In genomic region chr9:127020036-127020435, GRCh38 we compare ENCODE assay signal across 1 cellular context.
TF ChIP-seq lines count a peak whose summit lies in the region.

No MANE protein-coding gene starts in this region.

TF ChIP-seq in GM12878, 131 proteins besides CTCF, POLR2A, EP300 and RAD21 (continued from another document):
- no peak for TF ChIP-seq SMC3 (IDR thresholded peaks at IDR 0.05; ENCODE audit: borderline replicate concordance, low read length)
- no peak for TF ChIP-seq CHD2 (IDR thresholded peaks at IDR 0.05; ENCODE audit: borderline replicate concordance, low read depth, low read length)
- TF ChIP-seq EGR1 (IDR thresholded peaks at IDR 0.05; ENCODE audit: borderline replicate concordance in 1 of 2, low read depth in 2 of 2, low read length in 2 of 2), result no peak
- TF ChIP-seq ZNF687 (IDR thresholded peaks at IDR 0.05), result no peak
- TF ChIP-seq MEF2B (IDR thresholded peaks at IDR 0.05; ENCODE audit: partially characterized antibody, poor library complexity, severe bottlenecking), result peak; percentile 31
- TF ChIP-seq BRCA1 (IDR thresholded peaks at IDR 0.05; ENCODE audit: low read depth, low read length), result no peak
- no peak for TF ChIP-seq MEF2A (IDR thresholded peaks at IDR 0.05; ENCODE audit: insufficient read depth, low read depth, low read length)
- TF ChIP-seq ASH2L (IDR thresholded peaks at IDR 0.05; ENCODE audit: borderline replicate concordance, low read depth), result no peak
- TF ChIP-seq TBL1XR1 (IDR thresholded peaks at IDR 0.05; ENCODE audit: low read depth, low read length), result no peak
- TF ChIP-seq STAT1 (conservative IDR thresholded peaks at IDR 0.05), result no peak
- no peak for TF ChIP-seq NR2C2 (IDR thresholded peaks at IDR 0.05; ENCODE audit: borderline replicate concordance, control insufficient read depth, insufficient read length, low read depth)
- no peak for TF ChIP-seq ESRRA (IDR thresholded peaks at IDR 0.05; ENCODE audit: low read length)
- no peak for TF ChIP-seq ATF2 (IDR thresholded peaks at IDR 0.05; ENCODE audit: low read length)
- no peak for TF ChIP-seq TCF3 (IDR thresholded peaks at IDR 0.05; ENCODE audit: borderline replicate concordance, insufficient read depth, low read depth, low read length)
- TF ChIP-seq GABPA (IDR thresholded peaks at IDR 0.05; ENCODE audit: low read depth), result no peak
- no peak for TF ChIP-seq TCF7 (IDR thresholded peaks at IDR 0.05; ENCODE audit: borderline replicate concordance)
- no peak for TF ChIP-seq BCL3 (IDR thresholded peaks at IDR 0.05; ENCODE audit: borderline replicate concordance, insufficient read depth, low read depth, low read length, poor library complexity, severe bottlenecking)
- TF ChIP-seq IRF3 (IDR thresholded peaks at IDR 0.05), result no peak
- peak; percentile 41; the same call in 1 of the 2 replicates for TF ChIP-seq IKZF1 (conservative IDR thresholded peaks at IDR 0.05)
- no peak for TF ChIP-seq SMARCA5 (IDR thresholded peaks at IDR 0.05)
- TF ChIP-seq CHD4 (IDR thresholded peaks at IDR 0.05), result no peak
- TF ChIP-seq ATF7 (IDR thresholded peaks at IDR 0.05; ENCODE audit: low read depth), result peak; percentile 51
- no peak for TF ChIP-seq NKRF (conservative IDR thresholded peaks at IDR 0.05)
- TF ChIP-seq MXI1 (IDR thresholded peaks at IDR 0.05; ENCODE audit: low read depth, low read length), result no peak
- no peak for TF ChIP-seq HSF1 (IDR thresholded peaks at IDR 0.05; ENCODE audit: low read depth, low read length)
- TF ChIP-seq ZBTB4 (CRISPR knock-in tag; IDR thresholded peaks at IDR 0.05), result no peak
- no peak for TF ChIP-seq CEBPZ (IDR thresholded peaks at IDR 0.05; ENCODE audit: low read depth, low read length)
TF ChIP-seq in GM12878: peak in this region for 6.
